14 cellular contexts compared by ENCODE assay signal in genomic region chr10:76114556-76114955, GRCh38.
DNase-seq lines count a peak whose midpoint lies in the region; ATAC-seq and TF ChIP-seq lines count a peak whose summit lies in the region.
"Had no signal": no experiment of that assay in that cellular context is flagged by ENCODE, and none has a peak within 500 bp of the region (broad histone marks: within the 10 kb centered on the region; RNA-seq: fewer than 3 reads in every experiment).

No MANE protein-coding gene starts in this region.

- H3K9me3 Mint-ChIP-seq in CD8-positive, alpha-beta memory T cell = peaks cover 0 to 6% (median 0%) of the 10 kb centered on the region in 5 donors

- peaks cover 0 to 1% of the 10 kb centered on the region in 2 donors for H3K27me3 Mint-ChIP-seq in CD8-positive, alpha-beta memory T cell

- no peak overlapping the region for H2BK5ac ChIP-seq in mesendoderm (ENCODE audit: low read length)

- peak; percentile 9; the same call in 1 of the 2 replicates for TF ChIP-seq RAD21 in SK-N-SH (IDR thresholded peaks at IDR 0.05; ENCODE audit: low read length)

- H4K8ac ChIP-seq in mesendoderm (ENCODE audit: low read depth, low read length) = no peak overlapping the region

- H3K27me3 ChIP-seq in SK-N-SH (ENCODE audit: insufficient read depth) (no peaks in the 10 kb centered on the region), mesendoderm (ENCODE audit: insufficient read depth, low read length, poor library complexity) (no peaks in the 10 kb centered on the region)
- H3K27me3 ChIP-seq in CD8-positive, alpha-beta memory T cell (ENCODE audit: insufficient read depth, low read length, poor library complexity, severe bottlenecking) = no peaks in the 10 kb centered on the region

- H3F3A ChIP-seq in SK-N-SH (replicated peaks; ENCODE audit: insufficient read depth) = peaks cover 15% of the 10 kb centered on the region

- TF ChIP-seq CTCF in SK-N-SH (IDR thresholded peaks at IDR 0.05) (no peak), GM10248 (IDR thresholded peaks at IDR 0.05; ENCODE audit: control extremely low read depth, extremely low read depth, low read depth, missing control alignments) (no peak)

- no peaks in the 10 kb centered on the region for H3K9me2 ChIP-seq in SK-N-SH

- no peaks in the 10 kb centered on the region for H3K36me3 Mint-ChIP-seq in CD8-positive, alpha-beta memory T cell
- H3K36me3 Mint-ChIP-seq: stimulated activated naive B cell treated with anti-CD40 and anti-IgM and Interleukin-4, amounts not matched to agents 10 μg/mL and 1 μg/mL and 100 μg/mL, for 72 hours had no signal

- no peak for TF ChIP-seq EP300 in SK-N-SH (IDR thresholded peaks at IDR 0.05; ENCODE audit: borderline replicate concordance in 1 of 2, low read depth in 1 of 2, low read length in 1 of 2)

- no peak overlapping the region for H4K5ac ChIP-seq in mesendoderm (ENCODE audit: low read length)

- H3K4me3 Mint-ChIP-seq in CD8-positive, alpha-beta memory T cell = no peak overlapping the region
- H3K4me3 Mint-ChIP-seq: stimulated activated naive B cell treated with anti-CD40 and anti-IgM and Interleukin-4, amounts not matched to agents 10 μg/mL and 1 μg/mL and 100 μg/mL, for 72 hours had no signal

- no peak overlapping the region for H2AK5ac ChIP-seq in mesendoderm (ENCODE audit: low read length)

- CTCF ChIA-PET in SK-N-SH (lab: Yijun Ruan, JAX) (interaction anchor here (1.0 to 1.2 kb wide), 3 partner anchors 11 to 856 kb away, joined by 3 read pairs; no protein-coding TSS in a partner anchor), GM10248 (lab: Yijun Ruan, JAX) (interaction anchor here (0.9 kb wide), 1 partner anchor 10 kb away, joined by 3 read pairs; no protein-coding TSS in a partner anchor)
- CTCF ChIA-PET in CD8-positive, alpha-beta memory T cell (lab: Charles Lee) = no interaction called here

- H3K4ac ChIP-seq in mesendoderm (ENCODE audit: low read depth, low read length) = peak overlapping the region; percentile 65

- H3K9ac ChIP-seq in SK-N-SH (no peak overlapping the region), mesendoderm (ENCODE audit: low read length) (no peak overlapping the region)

- DNase-seq in SK-N-SH (no peak), SHP77 treated with DMSO at 0.1 percent for 48 hours (lab: John Stamatoyannopoulos, UW) (peak; percentile 40), mesendoderm (no peak), GM10248 (ENCODE audit: extremely low spot score) (no peak)
- no peak for DNase-seq in stimulated activated CD4-positive, alpha-beta T cell treated with anti-CD3 and anti-CD28 coated beads, Interleukin-4, amount 100 ng/mL, for 1 hour
- no peak for DNase-seq in CD8-positive, alpha-beta memory T cell
- DNase-seq: ACHN; COR-L47; IMR-90; NCI-H1105; stimulated activated naive B cell treated with anti-CD40 and anti-IgM and Interleukin-4, amounts not matched to agents 10 μg/mL and 1 μg/mL and 100 μg/mL, for 72 hours had no signal

- no peaks in the 10 kb centered on the region for H3K79me2 ChIP-seq in SK-N-SH (ENCODE audit: insufficient read depth)
- no peaks in the 10 kb centered on the region for H3K79me2 ChIP-seq in mesendoderm (ENCODE audit: control insufficient read depth, insufficient read depth, low read length)

- peak overlapping the region; percentile 61 for H2BK120ac ChIP-seq in mesendoderm (ENCODE audit: low read depth, low read length)

- H3K4me3 ChIP-seq in SK-N-SH (ENCODE audit: low read depth in 2 of 2, low read length in 1 of 2) (no peak overlapping the region), mesendoderm (ENCODE audit: low read length) (no peak overlapping the region)
- no peak overlapping the region for H3K4me3 ChIP-seq in CD8-positive, alpha-beta memory T cell (ENCODE audit: low read length)
- H3K4me3 ChIP-seq: SK-N-MC had no signal

- H3K36me3 ChIP-seq in SK-N-SH (replicated peaks in 1 of 2; ENCODE audit: control insufficient read depth in 1 of 2, insufficient read depth in 2 of 2, low read length in 1 of 2) = no peaks in the 10 kb centered on the region
- H3K36me3 ChIP-seq in mesendoderm (ENCODE audit: control insufficient read depth, insufficient read depth, low read length) = no peaks in the 10 kb centered on the region
- H3K36me3 ChIP-seq in CD8-positive, alpha-beta memory T cell (ENCODE audit: insufficient read depth, low read length) = no peaks in the 10 kb centered on the region

- WGBS in SK-N-SH (ENCODE audit: low lambda C conversion rate) = 70% methylated on average over 8 of the region's 8 CpGs
- no CpG with 5 or more reads among the region's 8 CpGs for WGBS in mesendoderm (ENCODE audit: extremely low coverage, insufficient coverage, low lambda C conversion rate)

- no peak overlapping the region for H2AFZ ChIP-seq in SK-N-SH (ENCODE audit: low read depth)

- H3K56ac ChIP-seq in mesendoderm (ENCODE audit: low read length) = no peak overlapping the region

- H3K27ac Mint-ChIP-seq in CD8-positive, alpha-beta memory T cell = no peak overlapping the region
- H3K27ac Mint-ChIP-seq: stimulated activated naive B cell treated with anti-CD40 and anti-IgM and Interleukin-4, amounts not matched to agents 10 μg/mL and 1 μg/mL and 100 μg/mL, for 72 hours had no signal

- H3K79me1 ChIP-seq in mesendoderm (ENCODE audit: low read length) = no peaks in the 10 kb centered on the region

- no peak overlapping the region for H3K23ac ChIP-seq in mesendoderm (ENCODE audit: low read length)

- H3K4me2 ChIP-seq in SK-N-SH = peak overlapping the region; percentile 42; the same call in 1 of the 2 replicates
- H3K4me2 ChIP-seq in mesendoderm (ENCODE audit: low read length) = no peak overlapping the region

- H3K18ac ChIP-seq in mesendoderm (ENCODE audit: low read length) = peak overlapping the region; percentile 95

- no peak overlapping the region for H2BK15ac ChIP-seq in mesendoderm (replicated peaks; ENCODE audit: low read depth)

- POLR2A ChIA-PET in SK-N-SH (lab: Yijun Ruan, JAX) = interaction anchor here (1.3 kb wide), 1 partner anchor 71 kb away, joined by 3 read pairs; no protein-coding TSS in a partner anchor
- POLR2A ChIA-PET in GM10248 (lab: Yijun Ruan, JAX) = no interaction called here
- POLR2A ChIA-PET in CD8-positive, alpha-beta memory T cell (lab: Charles Lee) = no interaction called here

- H3K4me1 Mint-ChIP-seq in CD8-positive, alpha-beta memory T cell = no peaks in the 10 kb centered on the region
- H3K4me1 Mint-ChIP-seq: stimulated activated naive B cell treated with anti-CD40 and anti-IgM and Interleukin-4, amounts not matched to agents 10 μg/mL and 1 μg/mL and 100 μg/mL, for 72 hours had no signal

- H3K4me1 ChIP-seq in SK-N-SH (ENCODE audit: control insufficient read depth in 1 of 2, insufficient read depth in 2 of 2, low read depth in 1 of 2, low read length in 1 of 2) (peaks cover 9 to 43% of the 10 kb centered on the region in 2 experiments), mesendoderm (ENCODE audit: control insufficient read depth, low read depth, low read length) (peaks cover 9% of the 10 kb centered on the region)
- H3K4me1 ChIP-seq in CD8-positive, alpha-beta memory T cell (ENCODE audit: insufficient read depth, low read length) = no peaks in the 10 kb centered on the region

- no peaks in the 10 kb centered on the region for H4K20me1 ChIP-seq in SK-N-SH (ENCODE audit: insufficient read depth)

- H3K9me3 ChIP-seq in SK-N-SH = no peaks in the 10 kb centered on the region
- H3K9me3 ChIP-seq in CD8-positive, alpha-beta memory T cell (ENCODE audit: low read length) = no peaks in the 10 kb centered on the region

- peak overlapping the region; percentile 28 to 44; a peak in 3 of 4 replicates for H3K27ac ChIP-seq in SK-N-SH (ENCODE audit: low read depth in 2 of 2, low read length in 1 of 2)
- no peak overlapping the region for H3K27ac ChIP-seq in mesendoderm (ENCODE audit: low read depth, low read length)
- H3K27ac ChIP-seq in CD8-positive, alpha-beta memory T cell (ENCODE audit: low read depth, low read length) = no peak overlapping the region
- H3K27ac ChIP-seq: SK-N-MC had no signal

- ATAC-seq in SK-N-SH treated with all-trans-retinoic acid at 6 μM for 48 hours = no peak
- ATAC-seq in HG03139 (IDR thresholded peaks at IDR 0.05; ENCODE audit: unreplicated experiment) = no peak
- ATAC-seq: stimulated activated naive B cell treated with anti-CD40 and anti-IgM and Interleukin-4, amounts not matched to agents 10 μg/mL and 1 μg/mL and 100 μg/mL, for 72 hours had no signal

TF ChIP-seq in SK-N-SH, 30 proteins besides CTCF, POLR2A, EP300 and RAD21:
- TF ChIP-seq MEF2A (IDR thresholded peaks at IDR 0.05; ENCODE audit: borderline replicate concordance, low read depth) = no peak
- TF ChIP-seq GATA2 (CRISPR knock-in tag; IDR thresholded peaks at IDR 0.05) = peak; percentile 53; the same call in 1 of the 2 replicates

TF ChIP-seq in SK-N-SH treated with all-trans-retinoic acid at 6 μM for 48 hours, 23 proteins besides CTCF, POLR2A, EP300 and RAD21:
- no peak for TF ChIP-seq TSHZ2 (CRISPR knock-in tag; IDR thresholded peaks at IDR 0.05)

Comparison
In these comparisons a context has a peak if more than half of its experiments do, and no peak if none do; other contexts are left out.
1. H3K27ac ChIP-seq: peak in SK-N-SH (2 of 2); none in mesendoderm (single experiment) and CD8-positive, alpha-beta memory T cell (single experiment).